In genomic region chr5:155969510-155969909, GRCh38 we compare ENCODE assay signal across 25 cellular contexts.
DNase-seq lines count a peak whose midpoint lies in the region; ATAC-seq and TF ChIP-seq lines count a peak whose summit lies in the region.
"Had no signal": no experiment of that assay in that cellular context is flagged by ENCODE, and none has a peak within 500 bp of the region (broad histone marks: within the 10 kb centered on the region; RNA-seq: fewer than 3 reads in every experiment).

No MANE protein-coding gene starts in this region.

- no TSS peak for BruUV-seq in IMR-90 (replicated peaks; lab: Mats Ljungman, UMichigan)

- H3K4me1 ChIP-seq in IMR-90 (ENCODE audit: control insufficient read depth, insufficient read depth, low read length) (no peaks in the 10 kb centered on the region), hepatocyte (ENCODE audit: insufficient read depth) (peaks cover 5% of the 10 kb centered on the region), esophagus muscularis mucosa (no peaks in the 10 kb centered on the region)
- H3K4me1 ChIP-seq: BE2C, BLaER1 had no signal

- WGBS in IMR-90 (ENCODE audit: extremely low coverage in 2 of 2, insufficient read length in 1 of 2), 2 experiments: 50% methylated on average over 1 of the region's 5 CpGs; no CpG with 5 or more reads in 1 of the 2 experiments
- 74% methylated on average over 5 of the region's 5 CpGs for WGBS in hepatocyte (ENCODE audit: low lambda C conversion rate, missing lambda C conversion rate)
- whole genome bisulfite sequencing in esophagus muscularis mucosa: 91% methylated on average over 5 of the region's 5 CpGs

- H3K79me1 ChIP-seq in IMR-90 (ENCODE audit: low read depth in 1 of 2, low read length in 2 of 2): no peaks in the 10 kb centered on the region

- no peaks in the 10 kb centered on the region for H3K9me1 ChIP-seq in IMR-90 (ENCODE audit: insufficient read depth, low read length)

- no peak overlapping the region for H2BK120ac ChIP-seq in IMR-90 (ENCODE audit: low read depth, low read length)

- in situ Hi-C loops in IMR-90 (cut with MboI; ENCODE audit: low sequenced_read_pairs): no loop called here

- H4K8ac ChIP-seq in IMR-90 (ENCODE audit: low read depth in 2 of 2, low read length in 2 of 2): no peak overlapping the region

- dilution Hi-C loops in IMR-90 (cut with HindIII; ENCODE audit: low sequenced_read_pairs, unreplicated experiment): no loop called here

- DNase-seq in IMR-90 (no peak), hepatocyte (ENCODE audit: low spot score) (peak; percentile 20), left kidney (ENCODE audit: low read depth, low spot score) (peak; percentile 8), type B pancreatic cell (ENCODE audit: extremely low spot score, unreplicated experiment) (no peak), pons (ENCODE audit: low spot score) (no peak), esophagus muscularis mucosa (ENCODE audit: extremely low spot score) (no peak), nephron progenitor cell (no peak), NCI-H2171 (lab: John Stamatoyannopoulos, UW) (no peak)
- DNase-seq: 8988T; BE2C; C1 segment of cervical spinal cord; CD4-positive, alpha-beta memory T cell; CD4-positive, CD25-positive, alpha-beta regulatory T cell; CD8-positive, alpha-beta memory T cell; COR-L47; DMS 273 treated with DMSO at 0.1 percent for 48 hours; DMS153; DMS53; DMS79; DND-41; EL; GDM1 had no signal

- no peaks in the 10 kb centered on the region for H3K9me2 ChIP-seq in hepatocyte (replicated peaks; ENCODE audit: insufficient read depth)

- H4K91ac ChIP-seq in IMR-90 (ENCODE audit: insufficient read depth, low read depth, low read length): no peak overlapping the region

- H3K9me3 ChIP-seq in IMR-90 (ENCODE audit: control insufficient read depth, insufficient read depth, low read length) (peaks cover 8% of the 10 kb centered on the region), hepatocyte (ENCODE audit: low read depth) (no peaks in the 10 kb centered on the region), esophagus muscularis mucosa (peaks cover 0 to 10% (median 4%) of the 10 kb centered on the region in 4 donors)
- H3K9me3 ChIP-seq: BE2C had no signal

- H3K4me3 ChIP-seq in IMR-90 (ENCODE audit: insufficient read depth, low read depth, low read length) (no peak overlapping the region), hepatocyte (no peak overlapping the region), esophagus muscularis mucosa (no peak overlapping the region)
- H3K4me3 ChIP-seq: BLaER1, GM12878 had no signal

- H3K27me3 Mint-ChIP-seq in type B pancreatic cell (no peaks in the 10 kb centered on the region), nephron progenitor cell (ENCODE audit: low read depth, poor library complexity) (peaks cover 5% of the 10 kb centered on the region)
- H3K27me3 Mint-ChIP-seq: CD4-positive, CD25-positive, alpha-beta regulatory T cell had no signal

- CTCF ChIA-PET in IMR-90 (lab: Yijun Ruan, JAX): no interaction called here

- H4K5ac ChIP-seq in IMR-90 (ENCODE audit: low read depth, low read length): no peak overlapping the region

- TF ChIP-seq POLR2A in IMR-90 (IDR thresholded peaks at IDR 0.05; ENCODE audit: low read depth, low read length) (no peak), esophagus muscularis mucosa (IDR thresholded peaks at IDR 0.05; ENCODE audit: low read depth) (no peak)

- no peaks in the 10 kb centered on the region for H3K79me2 ChIP-seq in hepatocyte

- H3K14ac ChIP-seq in IMR-90 (replicated peaks; ENCODE audit: low read depth, low read length): no peak overlapping the region

- H3K4me2 ChIP-seq in IMR-90 (ENCODE audit: low read depth, low read length) (no peak overlapping the region), hepatocyte (no peak overlapping the region)
- H3K4me2 ChIP-seq: BLaER1 had no signal

- H3K4ac ChIP-seq in IMR-90 (ENCODE audit: low read depth, low read length): no peak overlapping the region

- no peak overlapping the region for H3K23ac ChIP-seq in IMR-90 (ENCODE audit: low read depth, low read length)

- H4K20me1 ChIP-seq in IMR-90 (ENCODE audit: insufficient read depth, low read length) (no peaks in the 10 kb centered on the region), hepatocyte (ENCODE audit: insufficient read depth, poor library complexity, severe bottlenecking) (no peaks in the 10 kb centered on the region)
- H4K20me1 ChIP-seq: BLaER1 had no signal

- POLR2A ChIA-PET in IMR-90 (lab: Charles Lee; ENCODE audit: unreplicated experiment): no interaction called here

- no peak overlapping the region for H3K56ac ChIP-seq in IMR-90 (ENCODE audit: extremely low read depth, insufficient read depth, low read length)

- H3K27me3 ChIP-seq in IMR-90 (ENCODE audit: control insufficient read depth, insufficient read depth, low read length) (no peaks in the 10 kb centered on the region), hepatocyte (no peaks in the 10 kb centered on the region), esophagus muscularis mucosa (no peaks in the 10 kb centered on the region)
- H3K27me3 ChIP-seq: BE2C, BLaER1 had no signal

- H3K36me3 ChIP-seq in IMR-90 (ENCODE audit: control insufficient read depth, insufficient read depth, low read length): no peaks in the 10 kb centered on the region
- no peaks in the 10 kb centered on the region for H3K36me3 ChIP-seq in hepatocyte (replicated peaks; ENCODE audit: insufficient read depth, low read depth)
- H3K36me3 ChIP-seq in esophagus muscularis mucosa: no peaks in the 10 kb centered on the region
- H3K36me3 ChIP-seq: BE2C, BLaER1 had no signal

- H3K27ac ChIP-seq in IMR-90 (ENCODE audit: insufficient read depth, low read length) (no peak overlapping the region), hepatocyte (no peak overlapping the region), esophagus muscularis mucosa (replicated peaks in 1 of 4) (no peak overlapping the region)
- H3K27ac ChIP-seq: BLaER1 had no signal

- peaks cover 6% of the 10 kb centered on the region for H3K4me1 Mint-ChIP-seq in type B pancreatic cell (ENCODE audit: unreplicated experiment)
- H3K4me1 Mint-ChIP-seq in nephron progenitor cell: no peaks in the 10 kb centered on the region
- H3K4me1 Mint-ChIP-seq: CD14-positive monocyte; CD4-positive, alpha-beta memory T cell; CD4-positive, CD25-positive, alpha-beta regulatory T cell; CD8-positive, alpha-beta memory T cell had no signal

- H3K9me3 Mint-ChIP-seq in type B pancreatic cell (no peaks in the 10 kb centered on the region), nephron progenitor cell (peaks cover 12% of the 10 kb centered on the region)

- no peak for TF ChIP-seq EP300 in esophagus muscularis mucosa (IDR thresholded peaks at IDR 0.05)

- TF ChIP-seq RAD21 in IMR-90 (IDR thresholded peaks at IDR 0.05; ENCODE audit: low read length): no peak

- H2AFZ ChIP-seq in IMR-90 (replicated peaks; ENCODE audit: low read length, poor library complexity) (no peak overlapping the region), hepatocyte (no peak overlapping the region)

- H2BK5ac ChIP-seq in IMR-90 (ENCODE audit: low read depth, low read length, poor library complexity, severe bottlenecking): no peak overlapping the region

- intact Hi-C loops in IMR-90 (cut with micrococcal nuclease) (no loop called here), esophagus muscularis mucosa (cut with DNase I) (no loop called here)

- no peak overlapping the region for H2AK9ac ChIP-seq in IMR-90 (replicated peaks; ENCODE audit: low read depth, low read length, poor library complexity)

- TF ChIP-seq CTCF in IMR-90 (conservative IDR thresholded peaks at IDR 0.05; ENCODE audit: low read depth, low read length) (no peak), hepatocyte (IDR thresholded peaks at IDR 0.05; ENCODE audit: poor library complexity) (no peak), type B pancreatic cell (conservative IDR thresholded peaks at IDR 0.05) (no peak), esophagus muscularis mucosa (IDR thresholded peaks at IDR 0.05) (no peak), nephron progenitor cell (IDR thresholded peaks at IDR 0.05) (no peak)

- peak overlapping the region; percentile 21 for H3K27ac Mint-ChIP-seq in type B pancreatic cell
- no peak overlapping the region for H3K27ac Mint-ChIP-seq in nephron progenitor cell
- H3K27ac Mint-ChIP-seq: CD14-positive monocyte; CD4-positive, alpha-beta memory T cell; CD4-positive, CD25-positive, alpha-beta regulatory T cell; CD8-positive, alpha-beta memory T cell had no signal

- H3K36me3 Mint-ChIP-seq in type B pancreatic cell (no peaks in the 10 kb centered on the region), nephron progenitor cell (ENCODE audit: low read depth) (no peaks in the 10 kb centered on the region)
- H3K36me3 Mint-ChIP-seq: CD14-positive monocyte; CD4-positive, alpha-beta memory T cell; CD4-positive, CD25-positive, alpha-beta regulatory T cell; CD8-positive, alpha-beta memory T cell had no signal

- H3K4me3 Mint-ChIP-seq in type B pancreatic cell (no peak overlapping the region), nephron progenitor cell (no peak overlapping the region)
- H3K4me3 Mint-ChIP-seq: CD14-positive monocyte; CD4-positive, alpha-beta memory T cell; CD4-positive, CD25-positive, alpha-beta regulatory T cell; CD8-positive, alpha-beta memory T cell had no signal

- no peak overlapping the region; the same call in 2 of the 3 replicates for H2BK15ac ChIP-seq in IMR-90 (ENCODE audit: low read depth, low read length)

- 0 out of 2 replicates have a peak overlapping the region, but pooled peaks have one; percentile 27 for H2BK20ac ChIP-seq in IMR-90 (ENCODE audit: low read depth, low read length)

- no peak overlapping the region for H3K9ac ChIP-seq in IMR-90 (ENCODE audit: low read depth, low read length)
- H3K9ac ChIP-seq: BLaER1 had no signal

- H2AK5ac ChIP-seq in IMR-90 (ENCODE audit: low read depth, low read length): no peak overlapping the region

- ATAC-seq in IMR-90 (ENCODE audit: low read depth): no peak
- ATAC-seq: GM12878 had no signal

- no peak overlapping the region for H3K18ac ChIP-seq in IMR-90 (ENCODE audit: low read depth, low read length)

TF ChIP-seq in IMR-90, 13 proteins besides CTCF, POLR2A, EP300 and RAD21:
- TF ChIP-seq USF2 (IDR thresholded peaks at IDR 0.05; ENCODE audit: low read depth, low read length): no peak
- no peak for TF ChIP-seq RCOR1 (IDR thresholded peaks at IDR 0.05; ENCODE audit: insufficient replicate concordance, low read length)
- TF ChIP-seq MAZ (IDR thresholded peaks at IDR 0.05; ENCODE audit: borderline replicate concordance, low read depth, low read length): no peak
- no peak for TF ChIP-seq MXI1 (IDR thresholded peaks at IDR 0.05; ENCODE audit: borderline replicate concordance, low read depth, low read length)

Comparison
In these comparisons a context has a peak if more than half of its experiments do, and no peak if none do; other contexts are left out.
1. DNase-seq: peak in hepatocyte (single experiment) and left kidney (single experiment); none in IMR-90 (single experiment), type B pancreatic cell (single experiment), pons (single experiment), esophagus muscularis mucosa (single experiment), nephron progenitor cell (single experiment) and NCI-H2171 (single experiment).